In genomic region chr2:152099655-152100050, GRCh38 we compare ENCODE assay signal across 9 cellular contexts. TPM values are rescaled to one million over a fixed set of nuclear protein-coding genes. Genes with fewer than 3 reads are reported as not detected.
A peak's percentile ranks its signal among the peaks of the same experiment; 100 is the strongest.
DNase-seq lines count a peak whose midpoint lies in the region; ATAC-seq and TF ChIP-seq lines count a peak whose summit lies in the region.
"Had no signal": no experiment of that assay in that cellular context is flagged by ENCODE, and none has a peak within 500 bp of the region (broad histone marks: within the 10 kb centered on the region; RNA-seq: fewer than 3 reads in every experiment).

No MANE protein-coding gene starts in this region.

- DNase-seq in Calu3 (no peak), NT2/D1 (ENCODE audit: low read depth, low spot score) (no peak), esophagus squamous epithelium (lab: John Stamatoyannopoulos, UW) (no peak), trophoblast cell (no peak), NCI-H524 (lab: John Stamatoyannopoulos, UW) (no peak), GM10248 (ENCODE audit: extremely low spot score) (no peak), NCI-H524 treated with DMSO at 0.1 percent for 48 hours (lab: John Stamatoyannopoulos, UW) (no peak)

- ATAC-seq in HG02970 (IDR thresholded peaks at IDR 0.05; ENCODE audit: low FRiP score, unreplicated experiment): no peak

- peaks cover 18% of the 10 kb centered on the region for H3K36me3 Mint-ChIP-seq in Calu3 (ENCODE audit: insufficient read depth, unreplicated experiment)

- no peak overlapping the region for H3K23ac ChIP-seq in trophoblast cell (ENCODE audit: low read length)

- no peak overlapping the region for H2BK12ac ChIP-seq in trophoblast cell (ENCODE audit: low read length)

- no peak overlapping the region for H2AFZ ChIP-seq in trophoblast cell (ENCODE audit: insufficient read depth, low read length, poor library complexity)

- H3K9me3 ChIP-seq in NT2/D1 (ENCODE audit: insufficient read depth, low read length) (no peaks in the 10 kb centered on the region), esophagus squamous epithelium (no peaks in the 10 kb centered on the region), trophoblast cell (ENCODE audit: insufficient read depth, low read depth, low read length) (peaks cover 3% of the 10 kb centered on the region)
- H3K9me3 ChIP-seq: thyroid gland had no signal

- H3K36me3 ChIP-seq in NT2/D1 (ENCODE audit: insufficient read depth, insufficient read length, low read length) (no peaks in the 10 kb centered on the region), esophagus squamous epithelium (no peaks in the 10 kb centered on the region), trophoblast cell (ENCODE audit: control insufficient read depth in 1 of 2, insufficient read depth in 2 of 2, low read length in 2 of 2) (no peaks in the 10 kb centered on the region)
- H3K36me3 ChIP-seq: thyroid gland had no signal

- CTCF ChIA-PET in Calu3 (lab: Charles Lee): no interaction called here
- CTCF ChIA-PET in GM10248 (lab: Yijun Ruan, JAX): interaction anchor here (1.0 to 2.1 kb wide), 5 partner anchors 16 to 63 kb away, joined by 3 to 5 read pairs (median 4); no protein-coding TSS in a partner anchor

- H4K91ac ChIP-seq in trophoblast cell (ENCODE audit: low read depth, low read length): no peak overlapping the region

- no peaks in the 10 kb centered on the region for H3K9me3 Mint-ChIP-seq in Calu3 (ENCODE audit: low read depth, unreplicated experiment)

- 20 to 25% methylated on average over 9 of the region's 9 CpGs for WGBS in esophagus squamous epithelium, 2 donors
- 100% methylated on average over 2 of the region's 9 CpGs for WGBS in trophoblast cell (ENCODE audit: extremely low coverage, insufficient coverage, insufficient read length)

- peaks cover 20% of the 10 kb centered on the region for H3K4me1 Mint-ChIP-seq in Calu3 (ENCODE audit: low read depth, unreplicated experiment)

- H3K79me1 ChIP-seq in trophoblast cell (ENCODE audit: low read length): no peaks in the 10 kb centered on the region

- H3K27ac Mint-ChIP-seq in Calu3 (ENCODE audit: unreplicated experiment): no peak overlapping the region

- intact Hi-C loops in Calu3 (cut with micrococcal nuclease; ENCODE audit: unreplicated experiment) (no loop called here), esophagus squamous epithelium (cut with DNase I) (no loop called here)

- POLR2A ChIA-PET in GM10248 (lab: Yijun Ruan, JAX): no interaction called here

- no peak overlapping the region for H2AK5ac ChIP-seq in trophoblast cell (ENCODE audit: low read length)

- H3K18ac ChIP-seq in trophoblast cell (ENCODE audit: low read length): no peak overlapping the region

- no peak overlapping the region for H2BK5ac ChIP-seq in trophoblast cell (ENCODE audit: low read depth, low read length, poor library complexity)

- H4K12ac ChIP-seq in trophoblast cell (ENCODE audit: low read depth, low read length): no peak overlapping the region

- H3K27ac ChIP-seq in esophagus squamous epithelium (no peak overlapping the region), trophoblast cell (ENCODE audit: low read depth, low read length) (no peak overlapping the region)
- H3K27ac ChIP-seq: thyroid gland had no signal

- peaks cover 71% of the 10 kb centered on the region for H3K27me3 ChIP-seq in NT2/D1 (ENCODE audit: insufficient read depth, insufficient read length)
- H3K27me3 ChIP-seq in esophagus squamous epithelium: peaks cover 0 to 43% (median 0%) of the 10 kb centered on the region in 4 donors
- H3K27me3 ChIP-seq in trophoblast cell (ENCODE audit: insufficient read depth, low read length): peaks cover 27% of the 10 kb centered on the region
- H3K27me3 ChIP-seq: thyroid gland had no signal

- TF ChIP-seq POLR2A in esophagus squamous epithelium (IDR thresholded peaks at IDR 0.05): no peak

- H3K4me1 ChIP-seq in NT2/D1 (ENCODE audit: insufficient read depth, insufficient read length) (no peaks in the 10 kb centered on the region), esophagus squamous epithelium (peaks cover 0 to 42% (median 10%) of the 10 kb centered on the region in 3 donors), trophoblast cell (ENCODE audit: control insufficient read depth in 1 of 2, insufficient read depth in 2 of 2, low read length in 2 of 2) (peaks cover 9 to 17% of the 10 kb centered on the region in 2 experiments)

- no peak overlapping the region for H2BK120ac ChIP-seq in trophoblast cell (ENCODE audit: insufficient read depth, low read length, poor library complexity)

- no peak overlapping the region for H3K4ac ChIP-seq in trophoblast cell (ENCODE audit: low read depth, low read length)

- H3K27me3 Mint-ChIP-seq in Calu3 (ENCODE audit: unreplicated experiment): peaks cover 65% of the 10 kb centered on the region

- TF ChIP-seq CTCF in Calu3 (IDR thresholded peaks at IDR 0.05; ENCODE audit: unreplicated experiment) (no peak), esophagus squamous epithelium (IDR thresholded peaks at IDR 0.05) (no peak), GM10248 (IDR thresholded peaks at IDR 0.05; ENCODE audit: control extremely low read depth, extremely low read depth, low read depth, missing control alignments) (no peak)

- H3K79me2 ChIP-seq in trophoblast cell (ENCODE audit: control insufficient read depth, insufficient read depth, low read length, poor library complexity): no peaks in the 10 kb centered on the region

- no TSS peak for BruUV-seq in Calu3 (replicated peaks; lab: Mats Ljungman, UMichigan)

- H3K4me3 ChIP-seq in NT2/D1 (ENCODE audit: insufficient read length, low read depth) (peak overlapping the region; percentile 67), esophagus squamous epithelium (peak overlapping the region; percentile 63 to 77 (median 68)), trophoblast cell (ENCODE audit: low read depth, low read length) (no peak overlapping the region)

- H3K14ac ChIP-seq in trophoblast cell (ENCODE audit: low read length): no peak overlapping the region

- peak overlapping the region; percentile 79 for H3K9ac ChIP-seq in NT2/D1 (ENCODE audit: insufficient read length, low read depth)
- no peak overlapping the region for H3K9ac ChIP-seq in trophoblast cell (ENCODE audit: low read length)

- H3K4me2 ChIP-seq in trophoblast cell (ENCODE audit: low read length): peak overlapping the region; percentile 94

- no peak overlapping the region for H4K8ac ChIP-seq in trophoblast cell (ENCODE audit: low read depth, low read length)

- peak overlapping the region; percentile 64 for H3K4me3 Mint-ChIP-seq in Calu3 (ENCODE audit: low read depth, unreplicated experiment)

RNA-seq across cellular contexts. Expression of gene CACNB4, which starts 0.8 kb away (rescaled TPM):
- total RNA-seq in Calu3 (2022) (0.33 and 0.51 TPM in 2 replicates), esophagus squamous epithelium (10 to 100 TPM in 1 of 4 donors, 1 to 10 TPM in 3; 6.1 to 11.1 (median 7.2) TPM)
- 0.24 and 0.34 TPM in 2 replicates for polyA plus RNA-seq in trophoblast cell (2013)
